18 cellular contexts compared by ENCODE assay signal in genomic region chr9:95864852-95865580, GRCh38.
"Had no signal": no experiment of that assay in that cellular context is flagged by ENCODE, and none has a peak within 500 bp of the region (broad histone marks: within the 10 kb centered on the region; RNA-seq: fewer than 3 reads in every experiment).

No MANE protein-coding gene starts in this region.

- H3K4me3 ChIP-seq: tibial artery had no signal

- H3K27ac Mint-ChIP-seq: activated naive CD8-positive, alpha-beta T cell treated with anti-CD3 and anti-CD28 coated beads, Interleukin-2, amount 10 ng/mL, durations not matched to agents 7 days and 5 days; immature natural killer cell; natural killer cell had no signal

- H3K27ac ChIP-seq: brain microvascular endothelial cell, tibial artery had no signal

- H3K4me3 Mint-ChIP-seq: activated naive CD8-positive, alpha-beta T cell treated with anti-CD3 and anti-CD28 coated beads, Interleukin-2, amount 10 ng/mL, durations not matched to agents 7 days and 5 days; immature natural killer cell; natural killer cell had no signal

- H3K4me1 ChIP-seq: tibial artery had no signal

- ATAC-seq: natural killer cell had no signal

- H3K4me1 Mint-ChIP-seq: activated naive CD8-positive, alpha-beta T cell treated with anti-CD3 and anti-CD28 coated beads, Interleukin-2, amount 10 ng/mL, durations not matched to agents 7 days and 5 days; immature natural killer cell; natural killer cell had no signal

- DNase-seq: activated CD4-positive, alpha-beta T cell treated with anti-CD3 and anti-CD28 coated beads, Interleukin-2, amount 50 U/mL, for 48 hours; activated gamma-delta T cell; activated naive CD8-positive, alpha-beta T cell treated with anti-CD3 and anti-CD28 coated beads, Interleukin-2, amount 10 ng/mL, durations not matched to agents 7 days and 5 days; activated T-cell treated with anti-CD3 and anti-CD28 coated beads, Interleukin-2, amount 50 U/mL, for 1 hour; anterior cingulate cortex; brain microvascular endothelial cell; cortex of kidney; effector CD4-positive, alpha-beta T cell; foreskin melanocyte; head of caudate nucleus; immature natural killer cell; mesenchymal stem cell; natural killer cell; retina; stimulated activated CD4-positive, alpha-beta T cell treated with anti-CD3 and anti-CD28 coated beads, Interleukin-12 subunit alpha, Interleukin-12 subunit beta, amount 100 ng/mL, for 4 hours; stimulated activated CD4-positive, alpha-beta T cell treated with anti-CD3 and anti-CD28 coated beads, Interleukin-2, amount 100 ng/mL, for 24 hours; tibial artery had no signal

- H3K27me3 ChIP-seq: brain microvascular endothelial cell, tibial artery had no signal

- FAIRE-seq: urothelium cell line had no signal

- H3K36me3 ChIP-seq: brain microvascular endothelial cell, tibial artery had no signal
